In genomic region chr2:168403736-168404135, GRCh38 we compare ENCODE assay signal across 24 cellular contexts.
"Had no signal": no experiment of that assay in that cellular context is flagged by ENCODE, and none has a peak within 500 bp of the region (broad histone marks: within the 10 kb centered on the region; RNA-seq: fewer than 3 reads in every experiment).

No MANE protein-coding gene starts in this region.

- H3K9me3 ChIP-seq: MG63, SJSA1 had no signal

- H3K4me3 ChIP-seq: MG63, SJSA1, SK-N-MC had no signal

- DNase-seq: IMR-90, Karpas-422, KG1, MG63, NCI-H1092, NCI-H1105 treated with DMSO at 0.1 percent for 48 hours, NCI-H1417 treated with DMSO at 0.1 percent for 48 hours, NCI-H146, NCI-H1694 treated with DMSO at 0.1 percent for 48 hours, NCI-H1930, NCI-H2081, NCI-H2107, NCI-H2171, NCI-H226, NCI-H446, NCI-H510A, NCI-H524 treated with DMSO at 0.1 percent for 48 hours, NCI-H69, NCI-H774, Right ventricle myocardium superior, RPMI8226, SIG-M5 had no signal

- H3K27me3 ChIP-seq: SJSA1 had no signal

- H3K27ac ChIP-seq: SJSA1, SK-N-MC had no signal

- H3K36me3 ChIP-seq: MG63, SJSA1 had no signal

- H3K4me1 ChIP-seq: SJSA1 had no signal
